In genomic region chr5:177472460-177473441, GRCh38 we compare ENCODE assay signal across 1 cellular context.
TF ChIP-seq lines count a peak whose summit lies in the region.

No MANE protein-coding gene starts in this region.

TF ChIP-seq in HEK293T, 16 proteins besides CTCF, POLR2A, EP300 and RAD21 (continued from another document):
- TF ChIP-seq ARNT (IDR thresholded peaks at IDR 0.05) = no peak
- TF ChIP-seq SP1 (IDR thresholded peaks at IDR 0.05) = no peak
- TF ChIP-seq FOXA1 (IDR thresholded peaks at IDR 0.05) = no peak
